ENCODE assay signal across 27 cellular contexts in genomic region chr13:104357174-104357573, GRCh38.
A peak's percentile ranks its signal among the peaks of the same experiment; 100 is the strongest.
DNase-seq lines count a peak whose midpoint lies in the region; TF ChIP-seq lines count a peak whose summit lies in the region.
"Had no signal": no experiment of that assay in that cellular context is flagged by ENCODE, and none has a peak within 500 bp of the region (broad histone marks: within the 10 kb centered on the region; RNA-seq: fewer than 3 reads in every experiment).

No MANE protein-coding gene starts in this region.

- no peaks in the 10 kb centered on the region for H3K27me3 Mint-ChIP-seq in brain
- H3K27me3 Mint-ChIP-seq: activated CD4-positive, alpha-beta T cell treated with anti-CD3 and anti-CD28 coated beads, Interleukin-2, amount 10 ng/mL, durations not matched to agents 7 days and 5 days; activated CD8-positive, alpha-beta memory T cell treated with anti-CD3 and anti-CD28 coated beads, Interleukin-2, amount 10 ng/mL, durations not matched to agents 7 days and 5 days; activated naive CD4-positive, alpha-beta T cell treated with anti-CD3 and anti-CD28 coated beads, Interleukin-2, amount 50 U/mL, for 24 hours had no signal

- peak; percentile 2 for DNase-seq in NT2/D1 (ENCODE audit: low read depth, low spot score)
- peak; percentile 31 for DNase-seq in iris pigment epithelial cell (ENCODE audit: low read depth)
- DNase-seq in renal cortical epithelial cell (ENCODE audit: low read depth): peak; percentile 11
- no peak for DNase-seq in coronary artery (ENCODE audit: low spot score)
- DNase-seq in stimulated activated CD8-positive, alpha-beta memory T cell treated with anti-CD3 and anti-CD28 coated beads, Interleukin-4, amount 100 ng/mL, for 48 hours: no peak
- no peak for DNase-seq in activated CD4-positive, alpha-beta T cell treated with anti-CD3 and anti-CD28 coated beads for 4 hours
- DNase-seq in colonic mucosa: no peak
- DNase-seq: activated CD4-positive, alpha-beta T cell treated with anti-CD3 and anti-CD28 coated beads, Interleukin-2, amount 10 ng/mL, durations not matched to agents 7 days and 5 days; activated CD8-positive, alpha-beta memory T cell treated with anti-CD3 and anti-CD28 coated beads, Interleukin-2, amount 10 ng/mL, durations not matched to agents 7 days and 5 days; heart left ventricle; HFFc6; Kasumi-1; mucosa of descending colon; NCI-H1048; NCI-H2029; NCI-H345; NCI-H774; PC-3; SIG-M5; stimulated activated CD4-positive, alpha-beta T cell treated with anti-CD3 and anti-CD28 coated beads, Interleukin-4, amount 100 ng/mL, for 1 hour; stimulated activated naive CD4-positive, alpha-beta T cell treated with Interleukin-2 at 50 U/mL for 16 hours; T-helper 1 cell had no signal

- H3K27ac ChIP-seq in coronary artery (no peak overlapping the region), colonic mucosa (no peak overlapping the region)
- H3K27ac ChIP-seq: ascending aorta, heart left ventricle, prostate gland had no signal

- peak overlapping the region in 2 of 5 experiments; percentile 29 to 42 for H3K4me3 Mint-ChIP-seq in brain
- H3K4me3 Mint-ChIP-seq: activated CD4-positive, alpha-beta T cell treated with anti-CD3 and anti-CD28 coated beads, Interleukin-2, amount 10 ng/mL, durations not matched to agents 7 days and 5 days; activated CD8-positive, alpha-beta memory T cell treated with anti-CD3 and anti-CD28 coated beads, Interleukin-2, amount 10 ng/mL, durations not matched to agents 7 days and 5 days; activated naive CD4-positive, alpha-beta T cell treated with anti-CD3 and anti-CD28 coated beads, Interleukin-2, amount 50 U/mL, for 24 hours; activated T-helper 1 cell treated with anti-CD3 and anti-CD28 coated beads, Interleukin-12 subunit alpha, Interleukin-12 subunit beta, Interleukin-2, Interleukin-4 antibody, amounts not matched to agents 30 ng/mL and 10 ng/mL and 1 ng/mL, durations not matched to agents 14 hours and 24 hours and 36 hours; HFFc6 had no signal

- H3K4me1 ChIP-seq in NT2/D1 (ENCODE audit: insufficient read depth, insufficient read length) (no peaks in the 10 kb centered on the region), colonic mucosa (no peaks in the 10 kb centered on the region)
- H3K4me1 ChIP-seq: ascending aorta, heart left ventricle, prostate gland had no signal

- intact Hi-C loops in colonic mucosa (cut with DNase I): no loop called here

- H3K9me3 ChIP-seq in NT2/D1 (ENCODE audit: insufficient read depth, low read length) (no peaks in the 10 kb centered on the region), colonic mucosa (no peaks in the 10 kb centered on the region)
- H3K9me3 ChIP-seq: ascending aorta, mucosa of descending colon, prostate gland had no signal

- H3K36me3 Mint-ChIP-seq in brain: no peaks in the 10 kb centered on the region
- H3K36me3 Mint-ChIP-seq: activated CD8-positive, alpha-beta memory T cell treated with anti-CD3 and anti-CD28 coated beads, Interleukin-2, amount 10 ng/mL, durations not matched to agents 7 days and 5 days; activated naive CD4-positive, alpha-beta T cell treated with anti-CD3 and anti-CD28 coated beads, Interleukin-2, amount 50 U/mL, for 24 hours had no signal

- peak overlapping the region in 4 of 5 experiments; percentile 29 to 71 (median 46) for H3K27ac Mint-ChIP-seq in brain
- H3K27ac Mint-ChIP-seq: activated CD4-positive, alpha-beta T cell treated with anti-CD3 and anti-CD28 coated beads, Interleukin-2, amount 10 ng/mL, durations not matched to agents 7 days and 5 days; activated CD8-positive, alpha-beta memory T cell treated with anti-CD3 and anti-CD28 coated beads, Interleukin-2, amount 10 ng/mL, durations not matched to agents 7 days and 5 days; activated naive CD4-positive, alpha-beta T cell treated with anti-CD3 and anti-CD28 coated beads, Interleukin-2, amount 50 U/mL, for 24 hours; activated T-helper 1 cell treated with anti-CD3 and anti-CD28 coated beads, Interleukin-12 subunit alpha, Interleukin-12 subunit beta, Interleukin-2, Interleukin-4 antibody, amounts not matched to agents 30 ng/mL and 10 ng/mL and 1 ng/mL, durations not matched to agents 14 hours and 24 hours and 36 hours; HFFc6 had no signal

- no peaks in the 10 kb centered on the region for H3K9me3 Mint-ChIP-seq in brain

- H3K27me3 ChIP-seq in NT2/D1 (ENCODE audit: insufficient read depth, insufficient read length) (no peaks in the 10 kb centered on the region), colonic mucosa (no peaks in the 10 kb centered on the region)
- H3K27me3 ChIP-seq: ascending aorta, heart left ventricle had no signal

- TF ChIP-seq CTCF in brain (conservative IDR thresholded peaks at IDR 0.05): no peak
- no peak for TF ChIP-seq CTCF in coronary artery (IDR thresholded peaks at IDR 0.05)
- no peak for TF ChIP-seq CTCF in colonic mucosa (IDR thresholded peaks at IDR 0.05)

- H3K9ac ChIP-seq in NT2/D1 (ENCODE audit: insufficient read length, low read depth): no peak overlapping the region
- no peak overlapping the region for H3K9ac ChIP-seq in colonic mucosa (ENCODE audit: low read depth in 2 of 2, low read length in 2 of 2)

- H3K4me3 ChIP-seq in NT2/D1 (ENCODE audit: insufficient read length, low read depth) (no peak overlapping the region), coronary artery (no peak overlapping the region), colonic mucosa (no peak overlapping the region)
- H3K4me3 ChIP-seq: ascending aorta, heart left ventricle, mucosa of descending colon, prostate gland had no signal

- H3K36me3 ChIP-seq in NT2/D1 (ENCODE audit: insufficient read depth, insufficient read length, low read length): no peaks in the 10 kb centered on the region
- no peaks in the 10 kb centered on the region for H3K36me3 ChIP-seq in colonic mucosa
- H3K36me3 ChIP-seq: ascending aorta, heart left ventricle, prostate gland had no signal

- H3K4me1 Mint-ChIP-seq in brain: peaks cover 16% of the 10 kb centered on the region
- H3K4me1 Mint-ChIP-seq: activated CD4-positive, alpha-beta T cell treated with anti-CD3 and anti-CD28 coated beads, Interleukin-2, amount 10 ng/mL, durations not matched to agents 7 days and 5 days; activated CD8-positive, alpha-beta memory T cell treated with anti-CD3 and anti-CD28 coated beads, Interleukin-2, amount 10 ng/mL, durations not matched to agents 7 days and 5 days; activated naive CD4-positive, alpha-beta T cell treated with anti-CD3 and anti-CD28 coated beads, Interleukin-2, amount 50 U/mL, for 24 hours had no signal

Comparison
In these comparisons a context has a peak if more than half of its experiments do, and no peak if none do; other contexts are left out.
1. DNase-seq: peak in NT2/D1 (single experiment), iris pigment epithelial cell (single experiment) and renal cortical epithelial cell (single experiment); none in coronary artery (single experiment), stimulated activated CD8-positive, alpha-beta memory T cell treated with anti-CD3 and anti-CD28 coated beads, Interleukin-4, amount 100 ng/mL, for 48 hours (single experiment), activated CD4-positive, alpha-beta T cell treated with anti-CD3 and anti-CD28 coated beads for 4 hours (0 of 2) and colonic mucosa (single experiment).